Comparison of ENCODE assay signal across 23 cellular contexts in genomic region chr11:61052182-61052972, GRCh38. TPM values are rescaled to one million over a fixed set of nuclear protein-coding genes. Genes with fewer than 3 reads are reported as not detected.
A peak's percentile ranks its signal among the peaks of the same experiment; 100 is the strongest.
DNase-seq lines count a peak whose midpoint lies in the region; ATAC-seq and TF ChIP-seq lines count a peak whose summit lies in the region.
"Had no signal": no experiment of that assay in that cellular context is flagged by ENCODE, and none has a peak within 500 bp of the region (broad histone marks: within the 10 kb centered on the region; RNA-seq: fewer than 3 reads in every experiment).

No MANE protein-coding gene starts in this region.

- ATAC-seq in RWPE2 (ENCODE audit: low read depth): no peak
- peak; percentile 44 for ATAC-seq in left lung

- H3K36me3 ChIP-seq in RWPE2 (ENCODE audit: low read depth): no peaks in the 10 kb centered on the region
- no peaks in the 10 kb centered on the region for H3K36me3 ChIP-seq in left lung
- no peaks in the 10 kb centered on the region for H3K36me3 ChIP-seq in GM23248 (ENCODE audit: low read depth)

- no peaks in the 10 kb centered on the region for H3K9me2 ChIP-seq in GM23248 (ENCODE audit: insufficient read depth)

- H3K4me3 ChIP-seq in RWPE2 (ENCODE audit: severe bottlenecking) (no peak overlapping the region), left lung (no peak overlapping the region), GM23248 (no peak overlapping the region)
- H3K4me3 ChIP-seq: SK-N-MC had no signal

- no peaks in the 10 kb centered on the region for H3K4me1 ChIP-seq in RWPE2 (ENCODE audit: insufficient read depth, poor library complexity, severe bottlenecking)
- H3K4me1 ChIP-seq in left lung: no peaks in the 10 kb centered on the region
- H3K4me1 ChIP-seq in GM23248 (ENCODE audit: insufficient read depth): no peaks in the 10 kb centered on the region

- WGBS in GM23248 (ENCODE audit: low coverage in 1 of 2, low lambda C conversion rate in 2 of 2, missing lambda C conversion rate in 2 of 2), 2 experiments: 59 to 61% methylated on average over 13 of the region's 13 CpGs

- H3K79me2 ChIP-seq in GM23248 (ENCODE audit: insufficient read depth): no peaks in the 10 kb centered on the region

- in situ Hi-C loops in GM23248 (cut with MboI): no loop called here

- TF ChIP-seq CTCF in RWPE2 (IDR thresholded peaks at IDR 0.05; ENCODE audit: poor library complexity, severe bottlenecking) (no peak), left lung (IDR thresholded peaks at IDR 0.05) (no peak)

- H4K20me1 ChIP-seq in GM23248 (ENCODE audit: insufficient read depth): no peaks in the 10 kb centered on the region

- no peaks in the 10 kb centered on the region for H3F3A ChIP-seq in GM23248 (ENCODE audit: insufficient read depth)

- intact Hi-C loops in left lung (cut with DNase I): no loop called here

- H3K9me3 ChIP-seq in RWPE2 (ENCODE audit: severe bottlenecking): no peaks in the 10 kb centered on the region
- H3K9me3 ChIP-seq in left lung: no peaks in the 10 kb centered on the region
- H3K9me3 ChIP-seq in GM23248 (ENCODE audit: low read depth): no peaks in the 10 kb centered on the region

- H3K27ac ChIP-seq in RWPE2 (ENCODE audit: poor library complexity, severe bottlenecking): no peak overlapping the region
- H3K27ac ChIP-seq in left lung: no peak overlapping the region
- no peak overlapping the region for H3K27ac ChIP-seq in GM23248
- H3K27ac ChIP-seq: 22Rv1, HL-60, SK-N-MC had no signal

- DNase-seq in NCI-H1092 (lab: John Stamatoyannopoulos, UW) (peak; percentile 21), NCI-H1092 treated with DMSO at 0.1 percent for 48 hours (lab: John Stamatoyannopoulos, UW) (no peak), RWPE2 (ENCODE audit: low spot score) (peak; percentile 30), left lung (no peak), GM23248 (no peak), NCI-H510A treated with DMSO at 0.1 percent for 48 hours (lab: John Stamatoyannopoulos, UW) (no peak)
- DNase-seq in activated CD8-positive, alpha-beta memory T cell treated with anti-CD3 and anti-CD28 coated beads for 24 hours: peak; percentile 51
- DNase-seq in activated CD8-positive, alpha-beta memory T cell treated with anti-CD3 and anti-CD28 coated beads, Interleukin-2, amount 50 U/mL, for 4 hours: no peak
- DNase-seq: activated naive CD4-positive, alpha-beta T cell treated with anti-CD3 and anti-CD28 coated beads, Interleukin-2, amount 10 ng/mL, durations not matched to agents 7 days and 5 days; cerebellar nuclear complex; kidney glomerular epithelial cell; NCI-H187; NCI-H748 treated with DMSO at 0.1 percent for 48 hours; nucleus accumbens; RPMI8226; substantia nigra; T-helper 9 cell had no signal

- H3K4me2 ChIP-seq in GM23248 (ENCODE audit: unreplicated experiment): no peak overlapping the region

- H3K27me3 ChIP-seq in RWPE2 (ENCODE audit: insufficient read depth, poor library complexity, severe bottlenecking): no peaks in the 10 kb centered on the region
- no peaks in the 10 kb centered on the region for H3K27me3 ChIP-seq in left lung
- peaks cover 21% of the 10 kb centered on the region; the same call in 1 of the 2 replicates for H3K27me3 ChIP-seq in GM23248 (replicated peaks; ENCODE audit: insufficient read depth)

- no peak overlapping the region for H2AFZ ChIP-seq in GM23248

- no peak overlapping the region for H3K9ac ChIP-seq in GM23248

RNA-seq across cellular contexts. Expression of gene CD5, which starts 49.9 kb away (rescaled TPM):
- total RNA-seq in left lung: 1 to 10 TPM in 1 of 2 donors, under 1 TPM in 1; 0.79 to 4.0 TPM
- total RNA-seq in GM23248 (2014; rRNA removed; shearing (Covaris generic)): not detected in 2 replicates
- not detected in 2 replicates for polyA plus RNA-seq in GM23248 (2016; fragmentation: Nextera tagmentation; extraction: Ambion mirVana)
- total RNA-seq: LHCN-M2, pulmonary artery endothelial cell, skeletal muscle tissue had no signal

Comparison
In these comparisons a context has a peak if more than half of its experiments do, and no peak if none do; other contexts are left out.
1. DNase-seq: peak in NCI-H1092 (single experiment), activated CD8-positive, alpha-beta memory T cell treated with anti-CD3 and anti-CD28 coated beads for 24 hours (single experiment) and RWPE2 (single experiment); none in NCI-H1092 treated with DMSO at 0.1 percent for 48 hours (single experiment), activated CD8-positive, alpha-beta memory T cell treated with anti-CD3 and anti-CD28 coated beads, Interleukin-2, amount 50 U/mL, for 4 hours (single experiment), left lung (0 of 2), GM23248 (single experiment) and NCI-H510A treated with DMSO at 0.1 percent for 48 hours (single experiment).